ENCODE assay signal across 19 cellular contexts in the genomic region with DNA sequence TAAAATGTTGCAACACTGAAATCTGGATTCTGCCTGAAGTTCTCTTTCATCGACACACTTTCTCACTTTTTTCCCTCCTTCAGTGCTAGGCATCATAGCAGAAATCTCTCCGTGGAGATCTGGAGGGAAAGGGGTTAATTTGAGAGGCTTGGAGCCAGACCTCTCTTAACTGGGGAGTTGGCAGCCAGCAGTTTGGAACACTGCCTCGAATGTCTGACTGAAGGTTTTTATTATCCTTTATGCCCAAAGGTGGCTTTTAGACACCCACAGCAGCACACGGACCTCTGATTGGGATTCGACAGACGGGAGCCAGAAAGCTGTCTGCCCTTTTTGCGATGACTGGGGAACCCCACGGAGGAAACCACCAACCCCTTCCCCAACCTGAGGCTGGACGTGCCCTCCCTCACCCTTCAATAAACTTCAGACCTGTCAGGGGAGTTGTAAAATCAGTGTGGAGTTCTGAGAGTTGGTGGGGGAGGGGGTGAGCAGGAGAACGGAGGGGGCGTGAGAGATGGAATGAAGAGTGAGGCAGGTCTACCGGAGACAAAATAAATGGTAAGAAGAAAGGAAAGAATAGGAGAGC.
DNase-seq lines count a peak whose midpoint lies in the region; ATAC-seq and TF ChIP-seq lines count a peak whose summit lies in the region.
"Had no signal": no experiment of that assay in that cellular context is flagged by ENCODE, and none has a peak within 500 bp of the region (broad histone marks: within the 10 kb centered on the region; RNA-seq: fewer than 3 reads in every experiment).

No MANE protein-coding gene starts in this region.

- no peak for ATAC-seq in HG02938 (IDR thresholded peaks at IDR 0.05; ENCODE audit: unreplicated experiment)
- no peak for ATAC-seq in natural killer cell
- ATAC-seq: esophagus mucosa had no signal

- intact Hi-C loops in dorsolateral prefrontal cortex (cut with DNase I), result no loop called here
- intact Hi-C loops in natural killer cell (cut with micrococcal nuclease), result no loop called here

- TF ChIP-seq POLR2A in erythroblast (IDR thresholded peaks at IDR 0.05; ENCODE audit: low read length), result no peak

- peak overlapping the region in 36 of 59 donors; percentile 1 to 59 (median 26) for H3K4me3 ChIP-seq in dorsolateral prefrontal cortex

- TF ChIP-seq CTCF in dorsolateral prefrontal cortex (IDR thresholded peaks at IDR 0.05 in 54 of 56, conservative IDR thresholded peaks at IDR 0.05 in 2 of 56; ENCODE audit: low read depth in 1 of 56, partially characterized antibody in 56 of 56) (no peak), natural killer cell (IDR thresholded peaks at IDR 0.05) (no peak)

- H3K27me3 Mint-ChIP-seq in natural killer cell (ENCODE audit: low read depth in 2 of 2), result no peaks in the 10 kb centered on the region
- H3K27me3 Mint-ChIP-seq: activated T-cell treated with anti-CD3 and anti-CD28 coated beads, Interleukin-2, amount 50 U/mL, for 24 hours; B cell had no signal

- no peaks in the 10 kb centered on the region for H3K36me3 Mint-ChIP-seq in natural killer cell

- H3K4me3 Mint-ChIP-seq in natural killer cell, result no peak overlapping the region
- H3K4me3 Mint-ChIP-seq: activated T-cell treated with anti-CD3 and anti-CD28 coated beads, Interleukin-2, amount 50 U/mL, for 24 hours; B cell had no signal

- no peak overlapping the region for H3K27ac ChIP-seq in dorsolateral prefrontal cortex
- H3K27ac ChIP-seq: KMS-11 had no signal

- no peak overlapping the region for H3K27ac Mint-ChIP-seq in natural killer cell
- H3K27ac Mint-ChIP-seq: activated T-cell treated with anti-CD3 and anti-CD28 coated beads, Interleukin-2, amount 50 U/mL, for 24 hours; B cell had no signal

- peaks cover 14 to 22% of the 10 kb centered on the region in 2 donors for H3K9me3 Mint-ChIP-seq in natural killer cell

- no peaks in the 10 kb centered on the region for H3K4me1 Mint-ChIP-seq in natural killer cell
- H3K4me1 Mint-ChIP-seq: B cell had no signal

- peaks cover 0 to 8% (median 0%) of the 10 kb centered on the region in 45 donors for H3K27me3 ChIP-seq in dorsolateral prefrontal cortex

- DNase-seq in AG20443 (ENCODE audit: low spot score) (peak; percentile 24), M059J (ENCODE audit: low read depth) (peak; percentile 3), dorsolateral prefrontal cortex (no peak), midbrain (lab: John Stamatoyannopoulos, UW) (peak; percentile 0), pons (ENCODE audit: low spot score) (no peak), erythroblast (lab: John Stamatoyannopoulos, UW) (no peak), natural killer cell (no peak)
- DNase-seq: activated CD4-positive, alpha-beta T cell treated with anti-CD3 and anti-CD28 coated beads, Interleukin-2, amount 50 U/mL, for 1 hour; activated T-cell treated with anti-CD3 and anti-CD28 coated beads, Interleukin-2, amount 50 U/mL, for 24 hours; cortex of kidney; DMS53; NCI-H1930; SHP77; small intestine; stimulated activated naive CD4-positive, alpha-beta T cell treated with Interleukin-2 at 50 U/mL for 16 hours had no signal

Comparison
In these comparisons a context has a peak if more than half of its experiments do, and no peak if none do; other contexts are left out.
1. DNase-seq: peak in AG20443 (single experiment), M059J (single experiment) and midbrain (single experiment); none in dorsolateral prefrontal cortex (0 of 10), pons (single experiment), erythroblast (0 of 2) and natural killer cell (single experiment).